25 cellular contexts compared by ENCODE assay signal in the genomic region with DNA sequence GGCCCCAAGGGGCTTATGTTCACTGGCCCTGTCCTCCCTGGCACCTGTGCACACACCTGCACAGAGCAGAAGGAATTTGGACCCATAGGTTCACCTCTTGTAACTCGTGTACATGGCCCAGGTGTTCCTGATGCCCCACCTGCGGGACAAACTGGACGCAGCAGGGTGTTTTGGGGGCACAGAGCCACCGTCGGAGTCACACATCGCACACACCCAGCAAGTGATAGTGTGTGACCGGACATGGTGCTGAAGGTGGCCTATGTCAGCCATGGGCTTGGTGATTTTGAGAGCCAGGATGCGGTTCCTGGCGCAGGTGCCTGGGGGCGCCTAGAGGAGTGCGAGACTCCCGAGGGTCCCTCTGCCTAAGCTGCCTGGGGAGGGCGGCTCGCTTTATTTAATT.
"Had no signal": no experiment of that assay in that cellular context is flagged by ENCODE, and none has a peak within 500 bp of the region (broad histone marks: within the 10 kb centered on the region; RNA-seq: fewer than 3 reads in every experiment).

No MANE protein-coding gene starts in this region.

- H3K9me3 ChIP-seq: esophagus muscularis mucosa, gastroesophageal sphincter, heart left ventricle, neutrophil, pancreas, testis, tibial artery, upper lobe of left lung, vagina had no signal

- ATAC-seq: foreskin keratinocyte; gastroesophageal sphincter; heart left ventricle; left lobe of liver; naive thymus-derived CD8-positive, alpha-beta T cell; pancreas; sciatic nerve; stimulated activated effector memory CD8-positive, alpha-beta T cell treated with anti-CD3 and anti-CD28 coated beads, Interleukin-12 subunit alpha, Interleukin-12 subunit beta, amount 100 ng/mL, for 72 hours had no signal

- H3K27me3 ChIP-seq: esophagus muscularis mucosa, foreskin keratinocyte, gastroesophageal sphincter, heart left ventricle, hepatocyte, neutrophil, pancreas, testis, tibial artery, upper lobe of left lung, vagina had no signal

- H3K27me3 Mint-ChIP-seq: naive thymus-derived CD8-positive, alpha-beta T cell; progenitor cell of endocrine pancreas had no signal

- H3K4me3 ChIP-seq: coronary artery, esophagus muscularis mucosa, gastroesophageal sphincter, heart left ventricle, hepatocyte, pancreas, testis, tibial artery, upper lobe of left lung, vagina had no signal

- H3K4me3 Mint-ChIP-seq: naive thymus-derived CD8-positive, alpha-beta T cell; nephron progenitor cell; stimulated activated effector memory CD8-positive, alpha-beta T cell treated with anti-CD3 and anti-CD28 coated beads, Interleukin-12 subunit alpha, Interleukin-12 subunit beta, amount 100 ng/mL, for 72 hours had no signal

- H3K27ac ChIP-seq: coronary artery, esophagus muscularis mucosa, foreskin keratinocyte, gastroesophageal sphincter, heart left ventricle, hepatocyte, neutrophil, pancreas, testis, tibial artery, upper lobe of left lung, vagina had no signal

- H3K36me3 ChIP-seq: pancreas, vagina had no signal

- H3K9me3 Mint-ChIP-seq: nephron progenitor cell; stimulated activated effector memory CD8-positive, alpha-beta T cell treated with anti-CD3 and anti-CD28 coated beads, Interleukin-12 subunit alpha, Interleukin-12 subunit beta, amount 100 ng/mL, for 72 hours had no signal

- H3K27ac Mint-ChIP-seq: nephron progenitor cell; progenitor cell of endocrine pancreas; stimulated activated effector memory CD8-positive, alpha-beta T cell treated with anti-CD3 and anti-CD28 coated beads, Interleukin-12 subunit alpha, Interleukin-12 subunit beta, amount 100 ng/mL, for 72 hours had no signal

- H3K4me1 ChIP-seq: esophagus muscularis mucosa, foreskin keratinocyte, gastroesophageal sphincter, heart left ventricle, pancreas, tibial artery, vagina had no signal

- DNase-seq: dermis blood vessel endothelial cell; effector memory CD4-positive, alpha-beta T cell; foreskin keratinocyte; mesenchymal stem cell; naive thymus-derived CD8-positive, alpha-beta T cell; nephron progenitor cell; pancreas; stimulated activated CD4-positive, alpha-beta T cell treated with anti-CD3 and anti-CD28 coated beads, Interleukin-2, amount 100 ng/mL, for 24 hours; stimulated activated CD4-positive, alpha-beta T cell treated with anti-CD3 and anti-CD28 coated beads, Interleukin-4, amount 100 ng/mL, for 24 hours; stimulated activated naive CD4-positive, alpha-beta T cell treated with Interleukin-2 at 50 U/mL for 16 hours; substantia nigra; testis had no signal
